Comparison of ENCODE assay signal across 8 cellular contexts in the genomic region with DNA sequence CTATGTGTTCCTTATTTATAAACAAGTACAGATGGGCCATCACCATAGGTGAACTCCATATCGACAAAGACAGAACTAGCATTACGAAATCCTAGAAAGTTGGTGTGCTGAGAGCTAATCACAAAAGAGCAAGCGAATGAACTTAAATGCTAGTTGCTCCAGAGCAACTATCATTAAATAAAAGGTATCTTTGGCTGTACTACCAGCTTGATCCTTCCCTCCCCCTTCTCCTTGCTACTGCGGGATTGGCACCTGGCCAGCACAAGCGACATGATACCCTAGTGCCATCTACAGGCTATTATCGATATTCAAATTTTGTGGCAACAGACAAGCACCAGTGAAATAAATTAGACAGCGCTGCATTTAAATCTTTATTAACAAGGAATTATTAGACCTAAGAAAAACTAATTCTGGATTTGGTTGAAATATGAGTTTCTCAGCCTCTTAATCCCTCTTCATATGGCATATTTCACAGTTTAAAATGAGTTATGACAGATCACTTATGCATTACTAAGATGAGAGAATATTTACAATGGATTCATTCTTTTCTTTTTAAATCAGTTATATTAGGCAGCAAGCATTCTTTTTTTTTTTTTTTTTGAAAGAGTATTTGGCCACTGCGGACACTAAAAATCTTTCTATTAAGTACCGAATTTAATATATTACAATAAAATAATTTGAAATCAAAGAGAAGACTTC. TPM values are rescaled to one million over a fixed set of nuclear protein-coding genes. Genes with fewer than 3 reads are reported as not detected.
DNase-seq lines count a peak whose midpoint lies in the region; ATAC-seq and TF ChIP-seq lines count a peak whose summit lies in the region.

No MANE protein-coding gene starts in this region.

- CTCF ChIA-PET in activated CD8-positive, alpha-beta T cell treated with anti-CD3 and anti-CD28 coated beads for 36 hours (lab: Charles Lee): interaction anchor here (0.9 to 1.1 kb wide), 3 partner anchors 14 to 20 kb away, joined by 3 to 5 read pairs (median 3); no protein-coding TSS in a partner anchor

- peaks cover 4% of the 10 kb centered on the region for H3K27me3 Mint-ChIP-seq in activated CD8-positive, alpha-beta T cell treated with anti-CD3 and anti-CD28 coated beads for 36 hours

- H3K27ac Mint-ChIP-seq in activated CD8-positive, alpha-beta T cell treated with anti-CD3 and anti-CD28 coated beads for 36 hours: no peak overlapping the region

- intact Hi-C loops in activated CD8-positive, alpha-beta T cell treated with anti-CD3 and anti-CD28 coated beads for 36 hours (cut with micrococcal nuclease): no loop called here

- DNase-seq in AG09319 (ENCODE audit: extremely low read depth, low read depth) (peak; percentile 29), NCI-H526 (lab: John Stamatoyannopoulos, UW) (peak; percentile 73 to 87), myocyte (ENCODE audit: low read depth) (peak; percentile 89), superior temporal gyrus (ENCODE audit: extremely low spot score) (peak; percentile 96)
- peak; percentile 67 for DNase-seq in activated CD8-positive, alpha-beta T cell treated with anti-CD3 and anti-CD28 coated beads for 36 hours

- POLR2A ChIA-PET in activated CD8-positive, alpha-beta T cell treated with anti-CD3 and anti-CD28 coated beads for 36 hours (lab: Charles Lee): no interaction called here

- no peak overlapping the region for H3K4me3 Mint-ChIP-seq in activated CD8-positive, alpha-beta T cell treated with anti-CD3 and anti-CD28 coated beads for 36 hours

- H3K36me3 Mint-ChIP-seq in activated CD8-positive, alpha-beta T cell treated with anti-CD3 and anti-CD28 coated beads for 36 hours (ENCODE audit: low read depth): no peaks in the 10 kb centered on the region

- peak; percentile 51 for TF ChIP-seq CTCF in AG09319 (IDR thresholded peaks at IDR 0.05; ENCODE audit: low read depth, low read length)
- peak; percentile 47 for TF ChIP-seq CTCF in activated CD8-positive, alpha-beta T cell treated with anti-CD3 and anti-CD28 coated beads for 36 hours (IDR thresholded peaks at IDR 0.05)

- no peaks in the 10 kb centered on the region for H3K9me3 Mint-ChIP-seq in activated CD8-positive, alpha-beta T cell treated with anti-CD3 and anti-CD28 coated beads for 36 hours

- ATAC-seq in GM18868 (IDR thresholded peaks at IDR 0.05; ENCODE audit: unreplicated experiment) (peak; percentile 69), HG03439 (IDR thresholded peaks at IDR 0.05; ENCODE audit: unreplicated experiment) (peak; percentile 82), esophagus mucosa (peak; percentile 70)
- peak; percentile 72 for ATAC-seq in activated CD8-positive, alpha-beta T cell treated with anti-CD3 and anti-CD28 coated beads for 36 hours

- peaks cover 3% of the 10 kb centered on the region for H3K4me1 Mint-ChIP-seq in activated CD8-positive, alpha-beta T cell treated with anti-CD3 and anti-CD28 coated beads for 36 hours (ENCODE audit: low read depth)

RNA-seq across cellular contexts. Expression of gene PCDH9, which starts 5.8 kb away (rescaled TPM):
- total RNA-seq in activated CD8-positive, alpha-beta T cell treated with anti-CD3 and anti-CD28 coated beads for 36 hours: under 1 TPM; 0.04 to 0.14 TPM
- 0.08 TPM for total RNA-seq in esophagus mucosa
- total RNA-seq in myocyte: 10.0 and 13.9 TPM in 2 replicates
- 3.6 TPM for polyA plus RNA-seq in myocyte (2012)

Comparison
In these comparisons a context has a peak if more than half of its experiments do, and no peak if none do; other contexts are left out.
1. Peak in every context shown above with its lines: DNase-seq and ATAC-seq.
2. DNase-seq: peak in every context shown above with its lines; median percentile 96 in superior temporal gyrus; 89 in myocyte; 80 in NCI-H526; 67 in activated CD8-positive, alpha-beta T cell treated with anti-CD3 and anti-CD28 coated beads for 36 hours; 29 in AG09319.